20 cellular contexts compared by ENCODE assay signal in genomic region chr10:30476511-30476910, GRCh38.
"Had no signal": no experiment of that assay in that cellular context is flagged by ENCODE, and none has a peak within 500 bp of the region (broad histone marks: within the 10 kb centered on the region; RNA-seq: fewer than 3 reads in every experiment).

No MANE protein-coding gene starts in this region.

- H3K27me3 Mint-ChIP-seq: type B pancreatic cell had no signal

- H3K27ac ChIP-seq: hepatocyte, parathyroid adenoma, prostate gland, right lobe of liver, spleen, uterus had no signal

- H3K4me2 ChIP-seq: hepatocyte had no signal

- H3K4me3 ChIP-seq: hepatocyte, lung, prostate gland, right lobe of liver, spleen, uterus had no signal

- ATAC-seq: left colon, left ventricle myocardium superior, right lobe of liver had no signal

- H3K36me3 Mint-ChIP-seq: type B pancreatic cell had no signal

- H3K9me3 ChIP-seq: prostate gland, right lobe of liver, spleen, uterus had no signal

- H3K9ac ChIP-seq: parathyroid adenoma had no signal

- DNase-seq: central memory CD4-positive, alpha-beta T cell; endodermal cell; foreskin melanocyte; head of caudate nucleus; kidney; left colon; left ventricle myocardium superior; nephron progenitor cell; right lobe of liver; spleen; stimulated activated CD4-positive, alpha-beta T cell treated with anti-CD3 and anti-CD28 coated beads, Interleukin-15, amount 100 ng/mL, for 24 hours; stimulated activated CD4-positive, alpha-beta T cell treated with anti-CD3 and anti-CD28 coated beads, Interleukin-1b, Interleukin-23, amount 100 ng/mL, for 48 hours; stimulated activated CD4-positive, alpha-beta T cell treated with anti-CD3 and anti-CD28 coated beads, Interleukin-4, amount 100 ng/mL, for 24 hours; stimulated activated naive CD4-positive, alpha-beta T cell treated with Interleukin-2 at 50 U/mL for 16 hours; uterus had no signal

- H3K36me3 ChIP-seq: prostate gland, right lobe of liver, spleen, uterus had no signal

- H3K27me3 ChIP-seq: hepatocyte, right lobe of liver, spleen, uterus had no signal

- H3K4me3 Mint-ChIP-seq: endodermal cell, nephron progenitor cell, type B pancreatic cell had no signal

- H3K79me2 ChIP-seq: hepatocyte, parathyroid adenoma had no signal

- H3K4me1 ChIP-seq: parathyroid adenoma, prostate gland, right lobe of liver, uterus had no signal

- H3K27ac Mint-ChIP-seq: endodermal cell, nephron progenitor cell, type B pancreatic cell had no signal
